In the genomic region with DNA sequence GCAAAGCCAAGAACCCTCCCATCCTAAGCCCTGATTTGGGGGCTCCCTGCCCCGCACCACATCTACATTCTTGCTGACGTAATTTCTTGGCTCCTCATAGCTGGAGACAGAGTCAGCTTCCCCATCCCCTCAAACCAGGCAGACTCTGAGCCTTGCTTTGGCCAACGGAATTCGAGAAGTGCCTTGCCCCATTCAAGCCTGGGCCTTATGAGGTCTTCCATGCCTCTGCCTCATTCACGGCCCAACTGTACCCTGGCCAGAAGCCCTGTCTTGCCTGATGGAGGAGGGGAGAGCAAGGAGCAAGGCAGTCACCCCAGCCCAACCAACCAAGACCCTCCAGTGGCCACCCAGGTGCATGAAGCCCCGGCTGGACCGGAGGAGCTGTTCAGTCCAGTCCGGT, we compare ENCODE assay signal across 28 cellular contexts.
"Had no signal": no experiment of that assay in that cellular context is flagged by ENCODE, and none has a peak within 500 bp of the region (broad histone marks: within the 10 kb centered on the region; RNA-seq: fewer than 3 reads in every experiment).

No MANE protein-coding gene starts in this region.

- DNase-seq: colonic mucosa; cortex of kidney; dermis blood vessel endothelial cell; effector CD4-positive, alpha-beta T cell; effector CD8-positive, alpha-beta T cell; effector memory CD4-positive, alpha-beta T cell; effector memory CD8-positive, alpha-beta T cell; endodermal cell; erythroblast; esophagus squamous epithelium; foreskin fibroblast; foreskin keratinocyte; foreskin melanocyte; gastrocnemius medialis; glutamatergic neuron; head of caudate nucleus; heart left ventricle; heart right ventricle had no signal

- H3K27ac ChIP-seq: colonic mucosa, coronary artery, dorsolateral prefrontal cortex, epithelial cell of prostate, esophagus muscularis mucosa, esophagus squamous epithelium, foreskin keratinocyte, gastrocnemius medialis, gastroesophageal sphincter, heart left ventricle, heart right ventricle had no signal

- H3K27me3 ChIP-seq: colonic mucosa, dorsolateral prefrontal cortex, esophagus squamous epithelium, foreskin keratinocyte, gastrocnemius medialis had no signal

- H3K4me3 ChIP-seq: colonic mucosa, coronary artery, dorsolateral prefrontal cortex, esophagus muscularis mucosa, esophagus squamous epithelium, gastrocnemius medialis, gastroesophageal sphincter, heart left ventricle, heart right ventricle had no signal

- FAIRE-seq: colon, endometrium, endothelial cell of umbilical vein, frontal cortex had no signal

- ATAC-seq: effector memory CD8-positive, alpha-beta T cell; esophagus mucosa; foreskin keratinocyte; gastrocnemius medialis; gastroesophageal sphincter; heart left ventricle; heart right ventricle had no signal

- H3K4me1 ChIP-seq: colonic mucosa, esophagus muscularis mucosa, esophagus squamous epithelium, foreskin keratinocyte, gastrocnemius medialis, gastroesophageal sphincter, heart left ventricle, heart right ventricle had no signal

- H3K9me3 ChIP-seq: colonic mucosa, esophagus muscularis mucosa, esophagus squamous epithelium, gastrocnemius medialis, gastroesophageal sphincter, heart left ventricle, heart right ventricle had no signal

- H3K36me3 ChIP-seq: colonic mucosa, esophagus muscularis mucosa, esophagus squamous epithelium, gastrocnemius medialis, gastroesophageal sphincter, heart left ventricle, heart right ventricle had no signal
